In the genomic region with DNA sequence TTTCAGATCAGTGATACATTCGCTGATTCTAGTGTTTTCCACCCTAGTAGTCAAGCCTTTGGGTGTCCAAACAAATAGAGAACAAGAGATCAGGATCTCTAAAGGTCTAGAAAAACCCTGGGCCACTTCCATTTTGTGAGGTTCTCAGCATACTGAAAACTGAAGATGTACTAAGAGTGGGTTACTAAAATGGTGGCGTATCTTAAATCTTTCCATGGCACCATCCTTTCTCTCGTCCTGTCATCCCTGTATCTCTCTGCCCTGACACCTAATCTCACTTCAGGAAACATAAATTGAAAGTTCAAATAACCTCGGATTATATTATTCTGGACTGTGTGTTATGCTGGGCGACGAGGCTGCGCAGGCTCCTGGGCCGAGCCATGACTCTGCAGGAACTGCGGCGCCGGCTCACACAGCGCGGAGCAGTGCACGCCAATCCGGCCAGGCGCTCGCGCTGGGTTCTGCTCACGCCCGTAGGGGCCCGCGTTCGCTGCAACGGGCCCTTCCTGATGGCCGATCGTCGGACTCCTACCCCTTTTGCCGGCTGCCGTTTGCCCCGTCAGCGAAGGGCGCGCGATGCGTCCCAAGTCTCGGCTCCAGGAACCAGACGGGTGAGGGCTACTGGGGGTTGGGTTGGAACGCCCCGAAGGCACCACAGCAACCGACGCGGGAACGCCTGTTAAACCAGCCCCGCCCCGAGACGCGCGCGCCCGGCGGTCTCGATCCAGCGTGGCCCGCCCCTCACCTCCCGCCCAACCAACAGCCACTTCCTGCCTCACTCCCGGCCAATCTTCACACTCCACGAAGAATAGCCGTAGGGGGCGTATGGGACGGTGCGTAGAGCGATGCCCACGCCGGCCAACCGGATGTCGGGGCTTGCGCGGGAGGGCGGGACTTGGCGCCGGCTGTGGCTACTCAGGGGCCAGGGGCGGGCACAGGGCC, we compare ENCODE assay signal across 1 cellular context.
TF ChIP-seq lines count a peak whose summit lies in the region.

No MANE protein-coding gene starts in this region.

TF ChIP-seq in K562, 482 proteins besides CTCF, POLR2A, EP300 and RAD21 (continued from another document and continues in another):
- no peak for TF ChIP-seq TRIM25 (IDR thresholded peaks at IDR 0.05; ENCODE audit: borderline replicate concordance)
- no peak for TF ChIP-seq HINFP (tag; conservative IDR thresholded peaks at IDR 0.05; ENCODE audit: low read depth)
- TF ChIP-seq HDAC8 (tag; IDR thresholded peaks at IDR 0.05), result 0 out of 2 replicates have a peak, but pooled peaks have one; percentile 36
- TF ChIP-seq BCOR (IDR thresholded peaks at IDR 0.05), result peak; percentile 41; the same call in 1 of the 2 replicates
- TF ChIP-seq RBFOX2 (IDR thresholded peaks at IDR 0.05; ENCODE audit: low read depth, low read length), result no peak
- peak; percentile 85 for TF ChIP-seq KDM5B (IDR thresholded peaks at IDR 0.05; ENCODE audit: insufficient replicate concordance, low read depth, low read length)
- peak; percentile 69; the same call in 1 of the 2 replicates for TF ChIP-seq ZNF24 (IDR thresholded peaks at IDR 0.05)
- TF ChIP-seq, protein P1, sequence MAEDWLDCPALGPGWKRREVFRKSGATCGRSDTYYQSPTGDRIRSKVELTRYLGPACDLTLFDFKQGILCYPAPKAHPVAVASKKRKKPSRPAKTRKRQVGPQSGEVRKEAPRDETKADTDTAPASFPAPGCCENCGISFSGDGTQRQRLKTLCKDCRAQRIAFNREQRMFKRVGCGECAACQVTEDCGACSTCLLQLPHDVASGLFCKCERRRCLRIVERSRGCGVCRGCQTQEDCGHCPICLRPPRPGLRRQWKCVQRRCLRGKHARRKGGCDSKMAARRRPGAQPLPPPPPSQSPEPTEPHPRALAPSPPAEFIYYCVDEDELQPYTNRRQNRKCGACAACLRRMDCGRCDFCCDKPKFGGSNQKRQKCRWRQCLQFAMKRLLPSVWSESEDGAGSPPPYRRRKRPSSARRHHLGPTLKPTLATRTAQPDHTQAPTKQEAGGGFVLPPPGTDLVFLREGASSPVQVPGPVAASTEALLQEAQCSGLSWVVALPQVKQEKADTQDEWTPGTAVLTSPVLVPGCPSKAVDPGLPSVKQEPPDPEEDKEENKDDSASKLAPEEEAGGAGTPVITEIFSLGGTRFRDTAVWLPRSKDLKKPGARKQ (CRISPR knock-in tag; IDR thresholded peaks at IDR 0.05), result no peak
- TF ChIP-seq GTF2E2 (tag; IDR thresholded peaks at IDR 0.05), result no peak
- TF ChIP-seq, protein P2, sequence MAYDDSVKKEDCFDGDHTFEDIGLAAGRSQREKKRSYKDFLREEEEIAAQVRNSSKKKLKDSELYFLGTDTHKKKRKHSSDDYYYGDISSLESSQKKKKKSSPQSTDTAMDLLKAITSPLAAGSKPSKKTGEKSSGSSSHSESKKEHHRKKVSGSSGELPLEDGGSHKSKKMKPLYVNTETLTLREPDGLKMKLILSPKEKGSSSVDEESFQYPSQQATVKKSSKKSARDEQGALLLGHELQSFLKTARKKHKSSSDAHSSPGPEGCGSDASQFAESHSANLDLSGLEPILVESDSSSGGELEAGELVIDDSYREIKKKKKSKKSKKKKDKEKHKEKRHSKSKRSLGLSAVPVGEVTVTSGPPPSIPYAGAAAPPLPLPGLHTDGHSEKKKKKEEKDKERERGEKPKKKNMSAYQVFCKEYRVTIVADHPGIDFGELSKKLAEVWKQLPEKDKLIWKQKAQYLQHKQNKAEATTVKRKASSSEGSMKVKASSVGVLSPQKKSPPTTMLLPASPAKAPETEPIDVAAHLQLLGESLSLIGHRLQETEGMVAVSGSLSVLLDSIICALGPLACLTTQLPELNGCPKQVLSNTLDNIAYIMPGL (CRISPR knock-in tag; IDR thresholded peaks at IDR 0.05), result peak; percentile 11; the same call in 1 of the 2 replicates
- no peak for TF ChIP-seq CUX1 (CRISPR knock-in tag; IDR thresholded peaks at IDR 0.05)
- TF ChIP-seq CHAMP1 (IDR thresholded peaks at IDR 0.05), result no peak
- TF ChIP-seq PHF8 (IDR thresholded peaks at IDR 0.05; ENCODE audit: borderline replicate concordance, low read length), result peak; percentile 92
- no peak for TF ChIP-seq FOXJ3 (CRISPR knock-in tag; IDR thresholded peaks at IDR 0.05)
- peak; percentile 9 for TF ChIP-seq MGA (IDR thresholded peaks at IDR 0.05)
- TF ChIP-seq YBX1 (IDR thresholded peaks at IDR 0.05), result no peak
- TF ChIP-seq SMC3 (conservative IDR thresholded peaks at IDR 0.05; ENCODE audit: insufficient read depth, low read depth, low read length), result no peak
